In genomic region chr9:127769985-127770904, GRCh38 we compare ENCODE assay signal across 9 cellular contexts. TPM values are rescaled to one million over a fixed set of nuclear protein-coding genes. Genes with fewer than 3 reads are reported as not detected.
DNase-seq lines count a peak whose midpoint lies in the region; ATAC-seq and TF ChIP-seq lines count a peak whose summit lies in the region.
"Had no signal": no experiment of that assay in that cellular context is flagged by ENCODE, and none has a peak within 500 bp of the region (broad histone marks: within the 10 kb centered on the region; RNA-seq: fewer than 3 reads in every experiment).

No MANE protein-coding gene starts in this region.

- no peaks in the 10 kb centered on the region for H3K9me3 Mint-ChIP-seq in activated T-cell treated with anti-CD3 and anti-CD28 coated beads, Interleukin-2, amount 50 U/mL, for 4 hours

- peak overlapping the region; percentile 9 to 82 for H3K27ac ChIP-seq in lung (ENCODE audit: low read depth in 1 of 2, low read length in 1 of 2)
- H3K27ac ChIP-seq in thymus (ENCODE audit: low read depth) = peak overlapping the region; percentile 87

- peak overlapping the region; percentile 86 for H3K4me3 Mint-ChIP-seq in activated T-cell treated with anti-CD3 and anti-CD28 coated beads, Interleukin-2, amount 50 U/mL, for 4 hours

- H3K36me3 ChIP-seq in adipocyte (ENCODE audit: control insufficient read depth, insufficient read depth, low read length, severe bottlenecking) = no peaks in the 10 kb centered on the region
- H3K36me3 ChIP-seq in lung (ENCODE audit: control insufficient read depth in 2 of 2, insufficient read depth in 2 of 2, low read length in 2 of 2) = peaks cover 0 to 12% of the 10 kb centered on the region in 2 donors
- peaks cover 63% of the 10 kb centered on the region for H3K36me3 ChIP-seq in thymus (ENCODE audit: control insufficient read depth, insufficient read depth)

- no peaks in the 10 kb centered on the region for H3K9me3 ChIP-seq in adipocyte (ENCODE audit: control insufficient read depth, low read length)
- H3K9me3 ChIP-seq in lung (ENCODE audit: control insufficient read depth in 2 of 2, insufficient read depth in 1 of 2, low read length in 1 of 2) = no peaks in the 10 kb centered on the region
- H3K9me3 ChIP-seq in thymus (ENCODE audit: control insufficient read depth) = no peaks in the 10 kb centered on the region

- DNase-seq in activated T-cell treated with anti-CD3 and anti-CD28 coated beads, Interleukin-2, amount 50 U/mL, for 4 hours = no peak
- no peak for DNase-seq in activated T-cell treated with anti-CD3 and anti-CD28 coated beads, Interleukin-2, amount 50 U/mL, for 1 hour
- DNase-seq in adipocyte (ENCODE audit: low read depth) = no peak
- DNase-seq in lung (ENCODE audit: low spot score) = no peak
- no peak for DNase-seq in 8988T

- TF ChIP-seq CTCF in lung (IDR thresholded peaks at IDR 0.05; ENCODE audit: control extremely low read depth, extremely low read depth) = peak; percentile 7

- WGBS in lung, 2 donors = 17 to 32% methylated on average over 6 of the region's 6 CpGs
- 31% methylated on average over 6 of the region's 6 CpGs for WGBS in thymus

- ATAC-seq in activated T-cell treated with anti-CD3 and anti-CD28 coated beads, Interleukin-2, amount 50 U/mL, for 4 hours = no peak
- no peak for ATAC-seq in lung (ENCODE audit: insufficient read depth, low FRiP score)
- no peak for ATAC-seq in HG03280 (IDR thresholded peaks at IDR 0.05; ENCODE audit: unreplicated experiment)
- ATAC-seq in HG03469 (IDR thresholded peaks at IDR 0.05; ENCODE audit: unreplicated experiment) = no peak

- H3K27me3 ChIP-seq in adipocyte (replicated peaks; ENCODE audit: control insufficient read depth, insufficient read depth, low read length) (peaks cover 23% of the 10 kb centered on the region), lung (ENCODE audit: control insufficient read depth, insufficient read depth) (no peaks in the 10 kb centered on the region), thymus (ENCODE audit: control insufficient read depth, insufficient read depth) (no peaks in the 10 kb centered on the region)

- H3K36me3 Mint-ChIP-seq in activated T-cell treated with anti-CD3 and anti-CD28 coated beads, Interleukin-2, amount 50 U/mL, for 4 hours (ENCODE audit: insufficient read depth) = peaks cover 16% of the 10 kb centered on the region

- peaks cover 6% of the 10 kb centered on the region for H3K4me1 ChIP-seq in adipocyte (ENCODE audit: control insufficient read depth, insufficient read depth, low read length)
- H3K4me1 ChIP-seq in lung (ENCODE audit: control insufficient read depth in 2 of 2, insufficient read depth in 2 of 2, low read length in 2 of 2) = peaks cover 0 to 18% of the 10 kb centered on the region in 2 donors
- H3K4me1 ChIP-seq in thymus (ENCODE audit: control insufficient read depth, insufficient read depth, low read length) = peaks cover 50% of the 10 kb centered on the region

- peak overlapping the region; percentile 54 for H3K9ac ChIP-seq in adipocyte (ENCODE audit: low read length)

- H3K27me3 Mint-ChIP-seq in activated T-cell treated with anti-CD3 and anti-CD28 coated beads, Interleukin-2, amount 50 U/mL, for 4 hours (ENCODE audit: low read depth) = no peaks in the 10 kb centered on the region

- peaks cover 72% of the 10 kb centered on the region for H3K4me1 Mint-ChIP-seq in activated T-cell treated with anti-CD3 and anti-CD28 coated beads, Interleukin-2, amount 50 U/mL, for 4 hours (ENCODE audit: low read depth)

- peak overlapping the region; percentile 78 for H3K4me3 ChIP-seq in adipocyte (ENCODE audit: low read length)
- peak overlapping the region; percentile 41 for H3K4me3 ChIP-seq in lung
- H3K4me3 ChIP-seq in thymus (ENCODE audit: low read length) = peak overlapping the region; percentile 55

RNA-seq across cellular contexts. Expression of gene SH2D3C, which starts 8.2 kb away (rescaled TPM):
- 10 to 100 TPM in 1 of 3 donors, 1 to 10 TPM in 2; 5.9 to 10.8 (median 7.0) TPM for total RNA-seq in activated T-cell treated with anti-CD3 and anti-CD28 coated beads, Interleukin-2, amount 50 U/mL, for 4 hours
- total RNA-seq in lung = 10 to 100 TPM; 34.5 to 51.5 TPM
- polyA plus RNA-seq in lung (10 to 100 TPM; 41.0 to 43.0 TPM), thymus (25.1 TPM)

RNA-seq across cellular contexts. Expression of gene CDK9, which starts 15.6 kb away (rescaled TPM):
- total RNA-seq in activated T-cell treated with anti-CD3 and anti-CD28 coated beads, Interleukin-2, amount 50 U/mL, for 4 hours = 10 to 100 TPM; 66.9 to 91.5 (median 82.5) TPM
- 10 to 100 TPM; 54.9 to 97.9 TPM for total RNA-seq in lung
- 10 to 100 TPM; 53.9 to 55.9 TPM for polyA plus RNA-seq in lung
- 122 TPM for polyA plus RNA-seq in thymus

RNA-seq across cellular contexts. Expression of gene FPGS, which starts 32.4 kb away (rescaled TPM):
- 100 to 1,000 TPM; 137 to 149 (median 141) TPM for total RNA-seq in activated T-cell treated with anti-CD3 and anti-CD28 coated beads, Interleukin-2, amount 50 U/mL, for 4 hours
- total RNA-seq in lung = 100 to 1,000 TPM in 1 of 2 donors, 10 to 100 TPM in 1; 42.5 to 115 TPM
- polyA plus RNA-seq in lung = 10 to 100 TPM; 89.6 to 97.6 TPM
- polyA plus RNA-seq in thymus = 48.4 TPM

RNA-seq across cellular contexts. Expression of gene TOR2A, which starts 35.2 kb away (rescaled TPM):
- total RNA-seq in activated T-cell treated with anti-CD3 and anti-CD28 coated beads, Interleukin-2, amount 50 U/mL, for 4 hours = 10 to 100 TPM; 19.8 to 23.6 (median 20.1) TPM
- 10 to 100 TPM in 1 of 2 donors, 1 to 10 TPM in 1; 8.8 to 19.8 TPM for total RNA-seq in lung
- polyA plus RNA-seq in lung = 10 to 100 TPM; 14.0 to 30.8 TPM
- polyA plus RNA-seq in thymus = 19.3 TPM

RNA-seq across cellular contexts. Expression of gene TTC16, which starts 54.4 kb away (rescaled TPM):
- total RNA-seq in activated T-cell treated with anti-CD3 and anti-CD28 coated beads, Interleukin-2, amount 50 U/mL, for 4 hours = under 1 TPM; 0.37 to 0.58 (median 0.57) TPM
- total RNA-seq in lung = 1 to 10 TPM; 4.0 to 5.6 TPM
- polyA plus RNA-seq in lung (1 to 10 TPM; 1.5 TPM), thymus (0.18 TPM)
- total RNA-seq: kidney epithelial cell had no signal
